In genomic region chr12:47714823-47715386, GRCh38 we compare ENCODE assay signal across 14 cellular contexts. TPM values are rescaled to one million over a fixed set of nuclear protein-coding genes. Genes with fewer than 3 reads are reported as not detected.
DNase-seq lines count a peak whose midpoint lies in the region; ATAC-seq, FAIRE-seq and TF ChIP-seq lines count a peak whose summit lies in the region.
"Had no signal": no experiment of that assay in that cellular context is flagged by ENCODE, and none has a peak within 500 bp of the region (broad histone marks: within the 10 kb centered on the region; RNA-seq: fewer than 3 reads in every experiment).

No MANE protein-coding gene starts in this region.

- CTCF ChIA-PET in GM10248 (lab: Yijun Ruan, JAX): interaction anchor here (0.6 to 46.2 kb wide), 17 partner anchors 8 to 445 kb away, joined by 3 to 1524 read pairs (median 11); partner anchors contain the start of genes ENDOU, HDAC7, RAPGEF3 and RPAP3

- no peak overlapping the region for H3K9ac ChIP-seq in astrocyte (ENCODE audit: low read length)

- no peak for TF ChIP-seq POLR2A in sigmoid colon (IDR thresholded peaks at IDR 0.05)
- TF ChIP-seq POLR2A in lower leg skin (IDR thresholded peaks at IDR 0.05): no peak

- no peak overlapping the region for H3K27ac Mint-ChIP-seq in astrocyte (ENCODE audit: unreplicated experiment)

- no peaks in the 10 kb centered on the region for H3K27me3 ChIP-seq in astrocyte (ENCODE audit: insufficient read depth, low read length)
- no peaks in the 10 kb centered on the region for H3K27me3 ChIP-seq in sigmoid colon
- H3K27me3 ChIP-seq: brain microvascular endothelial cell, hepatocyte had no signal

- intact Hi-C loops in sigmoid colon (cut with DNase I): loop anchor here (1.0 to 2.0 kb wide), 2 partner anchors 64 to 122 kb away; no protein-coding TSS in a partner anchor
- intact Hi-C loops in lower leg skin (cut with DNase I; ENCODE audit: low total_unique reads): loop anchor here (5.0 kb wide), 2 partner anchors 62 to 122 kb away; no protein-coding TSS in a partner anchor

- H3K9me3 ChIP-seq in astrocyte (ENCODE audit: insufficient read depth, low read depth, low read length): no peaks in the 10 kb centered on the region
- no peaks in the 10 kb centered on the region for H3K9me3 ChIP-seq in sigmoid colon

- H3K4me3 ChIP-seq in astrocyte (ENCODE audit: insufficient read depth, low read depth, low read length): no peak overlapping the region
- no peak overlapping the region for H3K4me3 ChIP-seq in sigmoid colon
- no peak overlapping the region for H3K4me3 ChIP-seq in lower leg skin (ENCODE audit: low read depth, poor library complexity, severe bottlenecking)
- H3K4me3 ChIP-seq: hepatocyte had no signal

- POLR2A ChIA-PET in GM10248 (lab: Yijun Ruan, JAX): no interaction called here

- TF ChIP-seq EP300 in sigmoid colon (IDR thresholded peaks at IDR 0.05): no peak

- no peak for DNase-seq in GM10248 (ENCODE audit: extremely low spot score)
- no peak for DNase-seq in astrocyte (ENCODE audit: low read depth)
- no peak for DNase-seq in sigmoid colon
- no peak for DNase-seq in globus pallidus (ENCODE audit: low spot score)
- DNase-seq in lower leg skin (ENCODE audit: low spot score in 2 of 2): no peak
- no peak for DNase-seq in ureter (ENCODE audit: low spot score)
- DNase-seq in AML-193 (lab: John Stamatoyannopoulos, UW): no peak

- H3K27me3 Mint-ChIP-seq in astrocyte (ENCODE audit: low read depth, unreplicated experiment): peaks cover 22% of the 10 kb centered on the region
- H3K27me3 Mint-ChIP-seq: CD4-positive, CD25-positive, alpha-beta regulatory T cell; T-cell had no signal

- TF ChIP-seq CTCF in GM10248 (IDR thresholded peaks at IDR 0.05; ENCODE audit: control extremely low read depth, extremely low read depth, low read depth, missing control alignments) (peak; percentile 5), astrocyte (IDR thresholded peaks at IDR 0.05; ENCODE audit: insufficient read depth, low read depth, low read length) (no peak), sigmoid colon (IDR thresholded peaks at IDR 0.05) (no peak), lower leg skin (IDR thresholded peaks at IDR 0.05) (no peak)

- H3K4me1 ChIP-seq in astrocyte (ENCODE audit: insufficient read depth, low read length) (peaks cover 21% of the 10 kb centered on the region), sigmoid colon (peaks cover 0 to 46% (median 38%) of the 10 kb centered on the region in 4 donors)

- H3K36me3 ChIP-seq in astrocyte (ENCODE audit: insufficient read depth, low read length) (no peaks in the 10 kb centered on the region), sigmoid colon (peaks cover 0 to 6% (median 0%) of the 10 kb centered on the region in 4 donors)
- H3K36me3 ChIP-seq: brain microvascular endothelial cell had no signal

- H2AFZ ChIP-seq in astrocyte (ENCODE audit: low read depth, low read length): no peak overlapping the region
- H2AFZ ChIP-seq: hepatocyte had no signal

- no peak overlapping the region for H3K4me3 Mint-ChIP-seq in astrocyte (ENCODE audit: unreplicated experiment)

- no peak for FAIRE-seq in astrocyte (lab: Jason Lieb, UNC)

- peaks cover 6% of the 10 kb centered on the region for H4K20me1 ChIP-seq in astrocyte (ENCODE audit: insufficient read depth, low read length)

- peak; percentile 9 for ATAC-seq in GM21528 (IDR thresholded peaks at IDR 0.05; ENCODE audit: low FRiP score, unreplicated experiment)

- H3K27ac ChIP-seq in astrocyte (ENCODE audit: low read depth, low read length): no peak overlapping the region
- H3K27ac ChIP-seq in sigmoid colon: peak overlapping the region; percentile 79 to 88 (median 85)
- H3K27ac ChIP-seq: brain microvascular endothelial cell, hepatocyte had no signal

- H3K36me3 Mint-ChIP-seq in astrocyte (ENCODE audit: low read depth, unreplicated experiment): no peaks in the 10 kb centered on the region

- WGBS in sigmoid colon, 2 donors: 40 to 49% methylated on average over 5 of the region's 5 CpGs
- 39 to 43% methylated on average over 5 of the region's 5 CpGs for WGBS in lower leg skin, 2 donors

- H3K79me2 ChIP-seq in astrocyte (ENCODE audit: insufficient read depth, low read length): no peaks in the 10 kb centered on the region
- H3K79me2 ChIP-seq: hepatocyte had no signal

- H3K4me2 ChIP-seq in astrocyte (ENCODE audit: low read length): peak overlapping the region; percentile 78

- peaks cover 8% of the 10 kb centered on the region for H3K4me1 Mint-ChIP-seq in astrocyte (ENCODE audit: low read depth, unreplicated experiment)

- no peaks in the 10 kb centered on the region for H3K9me3 Mint-ChIP-seq in astrocyte (ENCODE audit: unreplicated experiment)
- H3K9me3 Mint-ChIP-seq: CD4-positive, CD25-positive, alpha-beta regulatory T cell; T-cell had no signal

RNA-seq across cellular contexts. Expression of gene RPAP3, which starts 9.1 kb away (rescaled TPM):
- total RNA-seq in astrocyte (36.2 and 39.2 TPM in 2 replicates), sigmoid colon (10 to 100 TPM; 21.0 to 29.3 (median 25.6) TPM), lower leg skin (10 to 100 TPM in 1 of 4 donors, 1 to 10 TPM in 3; 6.8 to 13.0 (median 7.9) TPM), ureter (35.5 TPM)
- polyA plus RNA-seq in sigmoid colon: 10 to 100 TPM in 2 of 3 donors, 1 to 10 TPM in 1; 6.7 to 14.5 (median 10.2) TPM

RNA-seq across cellular contexts. Expression of gene ENDOU, which starts 10.4 kb away (rescaled TPM):
- total RNA-seq in astrocyte (not detected in 2 replicates), sigmoid colon (1 to 10 TPM in 1 of 4 donors, under 1 TPM in 2, not detected in 1; 0.36 to 1.6 (median 0.49) TPM), lower leg skin (10 to 100 TPM in 3 of 4 donors, 1 to 10 TPM in 1; 6.4 to 30.5 (median 17.8) TPM), ureter (0.89 TPM)
- polyA plus RNA-seq in sigmoid colon: under 1 TPM in 1 of 3 donors, not detected in 2; 0.25 TPM
- total RNA-seq: CD4-positive, CD25-positive, alpha-beta regulatory T cell; endothelial cell of umbilical vein; pulmonary artery endothelial cell; T-cell had no signal
- polyA plus RNA-seq: endothelial cell of umbilical vein, hepatocyte had no signal

RNA-seq across cellular contexts. Expression of gene RAPGEF3, which starts 43.8 kb away (rescaled TPM):
- total RNA-seq in astrocyte (5.9 and 8.4 TPM in 2 replicates), sigmoid colon (10 to 100 TPM; 13.8 to 36.8 (median 14.6) TPM), lower leg skin (10 to 100 TPM; 13.4 to 27.8 (median 18.9) TPM), ureter (83.4 TPM)
- 10 to 100 TPM in 1 of 3 donors, 1 to 10 TPM in 2; 3.9 to 16.2 (median 4.2) TPM for polyA plus RNA-seq in sigmoid colon

RNA-seq across cellular contexts. Expression of gene SLC48A1, which starts 58.1 kb away (rescaled TPM):
- total RNA-seq in astrocyte (17.7 and 23.8 TPM in 2 replicates), sigmoid colon (10 to 100 TPM; 30.3 to 46.6 (median 32.2) TPM), lower leg skin (10 to 100 TPM; 28.2 to 51.7 (median 48.6) TPM), ureter (41.3 TPM)
- 10 to 100 TPM in 2 of 3 donors, 1 to 10 TPM in 1; 6.9 to 14.2 (median 12.0) TPM for polyA plus RNA-seq in sigmoid colon
